In the genomic region with DNA sequence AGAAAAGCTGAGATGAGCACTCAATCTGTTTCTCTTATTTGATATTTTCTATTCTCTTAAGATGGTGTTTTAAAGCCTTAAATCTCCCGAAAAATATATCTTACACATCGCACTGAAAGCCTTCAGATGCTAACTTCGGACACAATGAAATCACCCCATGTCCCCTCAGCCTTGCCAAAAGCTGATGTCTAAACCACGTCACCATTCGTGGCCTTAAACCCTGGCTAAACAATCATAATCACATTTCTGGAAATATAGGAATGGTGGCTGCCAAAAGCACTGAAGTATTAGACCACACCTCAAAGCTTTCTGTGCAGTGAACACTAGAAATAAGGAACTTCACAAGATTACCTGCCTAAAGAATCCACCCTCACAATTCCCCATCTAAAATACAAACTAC, we compare ENCODE assay signal across 14 cellular contexts.
DNase-seq lines count a peak whose midpoint lies in the region; ATAC-seq and TF ChIP-seq lines count a peak whose summit lies in the region.
"Had no signal": no experiment of that assay in that cellular context is flagged by ENCODE, and none has a peak within 500 bp of the region (broad histone marks: within the 10 kb centered on the region; RNA-seq: fewer than 3 reads in every experiment).

No MANE protein-coding gene starts in this region.

- DNase-seq in Panc1 (ENCODE audit: low read depth, low spot score) (no peak), hepatocyte (ENCODE audit: low spot score) (no peak), transverse colon (no peak), left lung (no peak), mucosa of gallbladder (ENCODE audit: low spot score) (no peak), neuronal stem cell (ENCODE audit: low spot score) (no peak)
- DNase-seq: BE2C; CD4-positive, alpha-beta memory T cell; DMS79; GOT3; H9 had no signal

- H4K91ac ChIP-seq in neuronal stem cell (ENCODE audit: low read depth, low read length, poor library complexity) = no peak overlapping the region

- no TSS peak for BruUV-seq in Panc1 (replicated peaks; lab: Mats Ljungman, UMichigan)

- no peak overlapping the region for H3K14ac ChIP-seq in neuronal stem cell (ENCODE audit: low read length)

- H2AFZ ChIP-seq in hepatocyte (no peak overlapping the region), neuronal stem cell (ENCODE audit: low read length) (no peak overlapping the region)

- H3K36me3 ChIP-seq in Panc1 (ENCODE audit: control insufficient read depth, insufficient read depth, low read length) (no peaks in the 10 kb centered on the region), hepatocyte (replicated peaks; ENCODE audit: insufficient read depth, low read depth) (no peaks in the 10 kb centered on the region), transverse colon (no peaks in the 10 kb centered on the region), left lung (no peaks in the 10 kb centered on the region), neuronal stem cell (replicated peaks in 1 of 2; ENCODE audit: control insufficient read depth in 2 of 2, insufficient read depth in 2 of 2, low read length in 2 of 2) (no peaks in the 10 kb centered on the region)
- H3K36me3 ChIP-seq: BE2C had no signal

- intact Hi-C loops in Panc1 (cut with micrococcal nuclease; ENCODE audit: unreplicated experiment) (no loop called here), transverse colon (cut with DNase I; ENCODE audit: low total_unique reads) (no loop called here), left lung (cut with DNase I) (no loop called here)

- no peak overlapping the region for H4K8ac ChIP-seq in neuronal stem cell (ENCODE audit: low read depth, low read length)

- peaks cover 53% of the 10 kb centered on the region for H3K79me2 ChIP-seq in hepatocyte

- CTCF ChIA-PET in Panc1 (lab: Charles Lee) = no interaction called here

- no peak for TF ChIP-seq CTCF in Panc1 (IDR thresholded peaks at IDR 0.05)
- no peak for TF ChIP-seq CTCF in hepatocyte (IDR thresholded peaks at IDR 0.05; ENCODE audit: poor library complexity)
- TF ChIP-seq CTCF in transverse colon (IDR thresholded peaks at IDR 0.05) = no peak
- TF ChIP-seq CTCF in left lung (IDR thresholded peaks at IDR 0.05) = no peak

- H3K9me2 ChIP-seq in hepatocyte (replicated peaks; ENCODE audit: insufficient read depth) = no peaks in the 10 kb centered on the region

- H3K4me3 ChIP-seq in Panc1 (ENCODE audit: low read depth in 2 of 2, low read length in 2 of 2) (no peak overlapping the region), hepatocyte (no peak overlapping the region), transverse colon (no peak overlapping the region), left lung (no peak overlapping the region), neuronal stem cell (ENCODE audit: low read length in 2 of 2) (no peak overlapping the region)
- H3K4me3 ChIP-seq: A549 had no signal

- H2BK15ac ChIP-seq in neuronal stem cell (ENCODE audit: low read length) = no peak overlapping the region

- H3K23ac ChIP-seq in neuronal stem cell (ENCODE audit: low read depth, low read length, poor library complexity) = no peak overlapping the region

- TF ChIP-seq POLR2A in transverse colon (IDR thresholded peaks at IDR 0.05) = no peak

- H3K4me2 ChIP-seq in hepatocyte = no peak overlapping the region
- no peak overlapping the region for H3K4me2 ChIP-seq in neuronal stem cell (ENCODE audit: insufficient read depth, low read length, poor library complexity, severe bottlenecking)
- H3K4me2 ChIP-seq: A549 had no signal

- no peak for ATAC-seq in Panc1
- peak; percentile 49 for ATAC-seq in esophagus mucosa
- no peak for ATAC-seq in left lung
- ATAC-seq: A549 had no signal

- in situ Hi-C loops in Panc1 (cut with HindIII; ENCODE audit: low pct_unique_long_range_greater_than_20kb, low sequenced_read_pairs) (no loop called here), transverse colon (cut with MboI; ENCODE audit: low pct_ligation_motif_present in 1 of 4, low pct_unique_long_range_greater_than_20kb in 1 of 4, low sequenced_read_pairs in 3 of 4) (no loop called here)

- no peak overlapping the region for H3K9ac ChIP-seq in neuronal stem cell (ENCODE audit: low read depth, low read length, poor library complexity)

- peaks cover 3% of the 10 kb centered on the region for H3K79me1 ChIP-seq in neuronal stem cell (ENCODE audit: low read depth, low read length)

- H3K27ac ChIP-seq in Panc1 (ENCODE audit: low read length) = peak overlapping the region; percentile 68; the same call in 1 of the 2 replicates
- H3K27ac ChIP-seq in hepatocyte = peak overlapping the region; percentile 18
- H3K27ac ChIP-seq in transverse colon = peak overlapping the region; percentile 51 to 90 (median 87)
- H3K27ac ChIP-seq in left lung = no peak overlapping the region
- no peak overlapping the region for H3K27ac ChIP-seq in neuronal stem cell (replicated peaks; ENCODE audit: low read length)
- H3K27ac ChIP-seq: A549, C4-2B had no signal

- no peak overlapping the region for H2BK5ac ChIP-seq in neuronal stem cell (ENCODE audit: low read length)

- 86% methylated on average over 5 of the region's 5 CpGs for WGBS in hepatocyte (ENCODE audit: low lambda C conversion rate, missing lambda C conversion rate)
- WGBS in transverse colon (ENCODE audit: low coverage in 1 of 2), 2 donors = 33 to 55% methylated on average over 1 to 5 of the region's 5 CpGs
- WGBS in neuronal stem cell (ENCODE audit: extremely low coverage in 2 of 2, insufficient read length in 2 of 2, insufficient replicate concordance in 1 of 2), 2 donors = no CpG with 5 or more reads among the region's 5 CpGs

- H4K20me1 ChIP-seq in hepatocyte (ENCODE audit: insufficient read depth, poor library complexity, severe bottlenecking) = no peaks in the 10 kb centered on the region

- no peak overlapping the region for H2AK5ac ChIP-seq in neuronal stem cell (ENCODE audit: low read depth, low read length)

- H3K9me3 ChIP-seq in Panc1 (ENCODE audit: control insufficient read depth, insufficient read depth, low read depth, low read length) (no peaks in the 10 kb centered on the region), hepatocyte (ENCODE audit: low read depth) (no peaks in the 10 kb centered on the region), transverse colon (no peaks in the 10 kb centered on the region), left lung (no peaks in the 10 kb centered on the region), neuronal stem cell (replicated peaks in 1 of 2; ENCODE audit: control insufficient read depth in 2 of 2, insufficient read depth in 1 of 2, low read depth in 1 of 2, low read length in 2 of 2) (no peaks in the 10 kb centered on the region)
- H3K9me3 ChIP-seq: A549, BE2C had no signal

- no peak overlapping the region for H2BK120ac ChIP-seq in neuronal stem cell (ENCODE audit: low read depth, low read length)

- no peak overlapping the region for H2BK12ac ChIP-seq in neuronal stem cell (ENCODE audit: low read length)

- no peaks in the 10 kb centered on the region for H3K27me3 ChIP-seq in Panc1 (ENCODE audit: control insufficient read depth, insufficient read depth, low read length)
- no peaks in the 10 kb centered on the region for H3K27me3 ChIP-seq in hepatocyte
- H3K27me3 ChIP-seq in transverse colon = no peaks in the 10 kb centered on the region
- peaks cover 0 to 10% of the 10 kb centered on the region in 2 donors for H3K27me3 ChIP-seq in left lung
- H3K27me3 ChIP-seq in neuronal stem cell (ENCODE audit: control insufficient read depth in 3 of 3, insufficient read depth in 3 of 3, low read depth in 1 of 3, low read length in 3 of 3) = no peaks in the 10 kb centered on the region
- H3K27me3 ChIP-seq: BE2C had no signal

- H3K18ac ChIP-seq in neuronal stem cell (ENCODE audit: low read length) = no peak overlapping the region

- POLR2A ChIA-PET in Panc1 (lab: Charles Lee) = interaction anchor here (0.6 kb wide), 1 partner anchor 39 kb away, joined by 5 read pairs; no protein-coding TSS in a partner anchor

- H3K4me1 ChIP-seq in Panc1 (ENCODE audit: control insufficient read depth, insufficient read depth, low read length) (peaks cover 79% of the 10 kb centered on the region), hepatocyte (ENCODE audit: insufficient read depth) (peaks cover 11% of the 10 kb centered on the region), transverse colon (peaks cover 0 to 68% (median 25%) of the 10 kb centered on the region in 4 donors), left lung (no peaks in the 10 kb centered on the region), neuronal stem cell (ENCODE audit: control insufficient read depth in 2 of 2, insufficient read depth in 1 of 2, low read depth in 1 of 2, low read length in 2 of 2) (peaks cover 0 to 8% of the 10 kb centered on the region in 2 donors)

- no peak overlapping the region for H3K4ac ChIP-seq in neuronal stem cell (ENCODE audit: low read length)

- TF ChIP-seq EP300 in transverse colon (IDR thresholded peaks at IDR 0.05; ENCODE audit: low read depth) = no peak

Comparison
In these comparisons a context has a peak if more than half of its experiments do, and no peak if none do; other contexts are left out.
1. H3K27ac ChIP-seq: peak in Panc1 (single experiment), hepatocyte (single experiment) and transverse colon (4 of 4); none in left lung (0 of 2) and neuronal stem cell (single experiment).